ENCODE assay signal across 9 cellular contexts in genomic region chr17:38922538-38923291, GRCh38. TPM values are rescaled to one million over a fixed set of nuclear protein-coding genes. Genes with fewer than 3 reads are reported as not detected.
DNase-seq lines count a peak whose midpoint lies in the region; ATAC-seq, FAIRE-seq and TF ChIP-seq lines count a peak whose summit lies in the region.
"Had no signal": no experiment of that assay in that cellular context is flagged by ENCODE, and none has a peak within 500 bp of the region (broad histone marks: within the 10 kb centered on the region; RNA-seq: fewer than 3 reads in every experiment).

No MANE protein-coding gene starts in this region.

- H3K4me2 ChIP-seq in HepG2 (ENCODE audit: low read depth, low read length), result no peak overlapping the region

- no peak overlapping the region for H3K9ac ChIP-seq in HepG2 (ENCODE audit: insufficient read depth, low read depth, low read length)

- H3K9me3 ChIP-seq in HepG2 (ENCODE audit: low read length), result no peaks in the 10 kb centered on the region
- no peaks in the 10 kb centered on the region for H3K9me3 ChIP-seq in thoracic aorta

- no peak for FAIRE-seq in HepG2 (lab: Jason Lieb, UNC)

- WGBS in HepG2 (ENCODE audit: low lambda C conversion rate), result 49% methylated on average over 5 of the region's 6 CpGs

- TF ChIP-seq RAD21 in HepG2 (CRISPR knock-in tag; IDR thresholded peaks at IDR 0.05), result no peak

- H3K36me3 ChIP-seq in HepG2 (replicated peaks in 1 of 2; ENCODE audit: control insufficient read depth in 1 of 2, insufficient read depth in 2 of 2, low read length in 2 of 2), result peaks cover 12 to 25% of the 10 kb centered on the region in 2 experiments
- H3K36me3 ChIP-seq in thoracic aorta, result peaks cover 16% of the 10 kb centered on the region

- POLR2A ChIA-PET in HepG2 (lab: Yijun Ruan, JAX), result interaction anchor here (1.1 to 4.6 kb wide), 4 partner anchors 8 to 69 kb away, joined by 3 to 35 read pairs (median 4); partner anchors contain the start of genes LASP1 and RPL23

- in situ Hi-C loops in HepG2 (cut with HindIII; ENCODE audit: extremely low pct_ligation_motif_present, low pct_unique_long_range_greater_than_20kb), result no loop called here

- H3K4me3 ChIP-seq in cardiac fibroblast (replicated peaks in 1 of 2; ENCODE audit: low read depth in 2 of 2, low read length in 2 of 2) (no peak overlapping the region), HepG2 (replicated peaks in 1 of 3; ENCODE audit: insufficient read depth in 1 of 3, low read depth in 2 of 3, low read length in 3 of 3) (no peak overlapping the region), thoracic aorta (no peak overlapping the region)

- no peaks in the 10 kb centered on the region; the same call in 1 of the 2 replicates for H4K20me1 ChIP-seq in HepG2 (ENCODE audit: insufficient read depth, low read length)

- H3K79me2 ChIP-seq in HepG2 (ENCODE audit: insufficient read depth, low read length), result no peaks in the 10 kb centered on the region

- 0 out of 4 replicates have a peak, but pooled peaks of 1 of the 2 experiments have one; percentile 14 for TF ChIP-seq POLR2A in HepG2 (IDR thresholded peaks at IDR 0.05; ENCODE audit: insufficient read depth in 1 of 2, low read depth in 2 of 2, low read length in 2 of 2)

- DNase-seq in DMS79 treated with DMSO at 0.1 percent for 48 hours (lab: John Stamatoyannopoulos, UW) (peak; percentile 67), NCI-H2227 treated with DMSO at 0.1 percent for 48 hours (lab: John Stamatoyannopoulos, UW) (peak; percentile 57), cardiac fibroblast (ENCODE audit: low read depth in 2 of 2) (peak; percentile 80 to 91), HepG2 (ENCODE audit: low spot score) (no peak), thoracic aorta (ENCODE audit: low spot score) (no peak), GF-D8 (lab: John Stamatoyannopoulos, UW) (no peak), SKM-1 treated with dmso at 0.1 percent for 144 hours (lab: John Stamatoyannopoulos, UW; ENCODE audit: unreplicated experiment) (no peak)

- CTCF ChIA-PET in HepG2 (lab: Yijun Ruan, JAX; ENCODE audit: low intra/inter-chr PET ratio, low total read pairs), result no interaction called here

- TF ChIP-seq EP300 in HepG2 (IDR thresholded peaks at IDR 0.05; ENCODE audit: low read depth in 2 of 2, low read length in 2 of 2) (no peak), HepG2 (CRISPR knock-in tag; IDR thresholded peaks at IDR 0.05; ENCODE audit: borderline replicate concordance) (no peak)

- intact Hi-C loops in HepG2 (cut with micrococcal nuclease; ENCODE audit: unreplicated experiment), result no loop called here

- H3K4me1 ChIP-seq in HepG2 (ENCODE audit: insufficient read depth, low read length) (peaks cover 18% of the 10 kb centered on the region), thoracic aorta (ENCODE audit: control insufficient read depth in 1 of 2, low read depth in 2 of 2) (peaks cover 17 to 64% of the 10 kb centered on the region in 2 donors)

- H3K27ac ChIP-seq in HepG2 (ENCODE audit: extremely low read length, insufficient read depth, low read length) (no peak overlapping the region), thoracic aorta (peak overlapping the region; percentile 56 to 74)

- H2AFZ ChIP-seq in HepG2 (ENCODE audit: low read length), result no peak overlapping the region

- BruUV-seq in HepG2 (replicated peaks; lab: Mats Ljungman, UMichigan), result no TSS peak

- ATAC-seq in HepG2 (peak; percentile 56), thoracic aorta (ENCODE audit: insufficient number of reproducible peaks, low FRiP score, low read depth) (no peak), GM18519 (IDR thresholded peaks at IDR 0.05; ENCODE audit: low FRiP score, unreplicated experiment) (no peak)

- H3K27me3 ChIP-seq in HepG2 (ENCODE audit: control insufficient read depth in 1 of 2, insufficient read depth in 2 of 2, low read length in 2 of 2) (no peaks in the 10 kb centered on the region), thoracic aorta (replicated peaks; ENCODE audit: insufficient read depth) (no peaks in the 10 kb centered on the region)

- no peak for TF ChIP-seq CTCF in cardiac fibroblast (IDR thresholded peaks at IDR 0.05; ENCODE audit: low read depth, low read length)
- TF ChIP-seq CTCF in HepG2 (CRISPR knock-in tag; IDR thresholded peaks at IDR 0.05), result no peak
- TF ChIP-seq CTCF in thoracic aorta (IDR thresholded peaks at IDR 0.05), result no peak

TF ChIP-seq in HepG2, 621 proteins besides CTCF, POLR2A, EP300 and RAD21 (continues in another document):
- TF ChIP-seq MIER3 (CRISPR knock-in tag; IDR thresholded peaks at IDR 0.05; ENCODE audit: borderline replicate concordance) (no peak), YEATS2 (CRISPR knock-in tag; IDR thresholded peaks at IDR 0.05; ENCODE audit: borderline replicate concordance) (no peak), ZFP37 (CRISPR knock-in tag; IDR thresholded peaks at IDR 0.05; ENCODE audit: borderline replicate concordance) (no peak), YY1 (IDR thresholded peaks at IDR 0.05; ENCODE audit: insufficient read depth, insufficient replicate concordance, low read depth, low read length) (no peak), CREM (IDR thresholded peaks at IDR 0.05) (no peak), CREM (CRISPR knock-in tag; IDR thresholded peaks at IDR 0.05) (no peak), DMTF1 (CRISPR knock-in tag; IDR thresholded peaks at IDR 0.05) (no peak)

RNA-seq across cellular contexts. Expression of gene FBXO47, which starts 44.5 kb away (rescaled TPM):
- total RNA-seq in HepG2 (2016; rRNA removed; fragmentation: Illumina TruSeq; extraction: Trizol), result not detected in 2 replicates
- not detected in 2 replicates for total RNA-seq in HepG2 (2016; cell fraction: cytosol; rRNA removed; fragmentation: Illumina TruSeq; extraction: Trizol; ENCODE audit: low read depth)
- total RNA-seq in HepG2 (2016; cell fraction: insoluble cytoplasmic fraction; rRNA removed; fragmentation: Illumina TruSeq; extraction: Trizol), result not detected in 2 replicates
- total RNA-seq in HepG2 (2016; cell fraction: membrane; rRNA removed; fragmentation: Illumina TruSeq; extraction: Trizol), result not detected in 2 replicates
- total RNA-seq in HepG2 (2016; cell fraction: nucleus; rRNA removed; fragmentation: Illumina TruSeq; extraction: Trizol), result not detected in 2 replicates
- polyA plus RNA-seq in HepG2 (2011; rRNA removed), result not detected in 2 replicates
- not detected in 2 replicates for polyA plus RNA-seq in HepG2 (2011; cell fraction: cytosol; rRNA removed)
- not detected in 2 replicates for polyA plus RNA-seq in HepG2 (2011; cell fraction: nucleus; rRNA removed)
- not detected in 2 replicates for polyA plus RNA-seq in HepG2 (2012)
- not detected in 2 replicates for polyA plus RNA-seq in HepG2 (2016; cell fraction: cytosol; fragmentation: Illumina TruSeq; extraction: Trizol; ENCODE audit: low read depth)
- polyA plus RNA-seq in HepG2 (2016; cell fraction: insoluble cytoplasmic fraction; fragmentation: Illumina TruSeq; extraction: Trizol; ENCODE audit: low read depth), result not detected in 2 replicates
- not detected in 2 replicates for polyA plus RNA-seq in HepG2 (2016; cell fraction: membrane; fragmentation: Illumina TruSeq; extraction: Trizol; ENCODE audit: low read depth)
- not detected in 2 replicates for polyA plus RNA-seq in HepG2 (2016; cell fraction: nucleus; fragmentation: Illumina TruSeq; extraction: Trizol; ENCODE audit: insufficient read depth, low read depth)
- not detected in 2 replicates for polyA minus RNA-seq in HepG2 (2011; rRNA and poly(A)+ RNA removed; ENCODE audit: low replicate concordance)
- polyA minus RNA-seq in HepG2 (2011; cell fraction: cytosol; rRNA and poly(A)+ RNA removed), result not detected in 2 replicates
- polyA minus RNA-seq in HepG2 (2011; cell fraction: nucleus; rRNA and poly(A)+ RNA removed), result not detected in 2 replicates
- not detected for total RNA-seq in thoracic aorta
- total RNA-seq: epithelial cell of proximal tubule had no signal

RNA-seq across cellular contexts. Expression of gene LASP1, which starts 52.9 kb away (rescaled TPM):
- total RNA-seq in HepG2 (2016; rRNA removed; fragmentation: Illumina TruSeq; extraction: Trizol) (97.0 and 110 TPM in 2 replicates), thoracic aorta (100 to 1,000 TPM in 1 of 2 donors, 10 to 100 TPM in 1; 87.2 to 219 TPM)
- 9.8 and 10.1 TPM in 2 replicates for total RNA-seq in HepG2 (2016; cell fraction: cytosol; rRNA removed; fragmentation: Illumina TruSeq; extraction: Trizol; ENCODE audit: low read depth)
- 92.3 and 97.2 TPM in 2 replicates for total RNA-seq in HepG2 (2016; cell fraction: insoluble cytoplasmic fraction; rRNA removed; fragmentation: Illumina TruSeq; extraction: Trizol)
- total RNA-seq in HepG2 (2016; cell fraction: membrane; rRNA removed; fragmentation: Illumina TruSeq; extraction: Trizol), result 38.1 and 38.7 TPM in 2 replicates
- 62.5 and 68.5 TPM in 2 replicates for total RNA-seq in HepG2 (2016; cell fraction: nucleus; rRNA removed; fragmentation: Illumina TruSeq; extraction: Trizol)
- 70.1 and 80.4 TPM in 2 replicates for polyA plus RNA-seq in HepG2 (2011; rRNA removed)
- 81.9 and 127 TPM in 2 replicates for polyA plus RNA-seq in HepG2 (2011; cell fraction: cytosol; rRNA removed)
- 107 and 129 TPM in 2 replicates for polyA plus RNA-seq in HepG2 (2011; cell fraction: nucleus; rRNA removed)
- 82.2 and 85.9 TPM in 2 replicates for polyA plus RNA-seq in HepG2 (2012)
- 7.2 and 8.1 TPM in 2 replicates for polyA plus RNA-seq in HepG2 (2016; cell fraction: cytosol; fragmentation: Illumina TruSeq; extraction: Trizol; ENCODE audit: low read depth)
- polyA plus RNA-seq in HepG2 (2016; cell fraction: insoluble cytoplasmic fraction; fragmentation: Illumina TruSeq; extraction: Trizol; ENCODE audit: low read depth), result 138 and 161 TPM in 2 replicates
- polyA plus RNA-seq in HepG2 (2016; cell fraction: membrane; fragmentation: Illumina TruSeq; extraction: Trizol; ENCODE audit: low read depth), result 25.1 and 28.1 TPM in 2 replicates
- polyA plus RNA-seq in HepG2 (2016; cell fraction: nucleus; fragmentation: Illumina TruSeq; extraction: Trizol; ENCODE audit: insufficient read depth, low read depth), result 109 and 113 TPM in 2 replicates
- polyA minus RNA-seq in HepG2 (2011; rRNA and poly(A)+ RNA removed; ENCODE audit: low replicate concordance), result 136 and 189 TPM in 2 replicates
- polyA minus RNA-seq in HepG2 (2011; cell fraction: cytosol; rRNA and poly(A)+ RNA removed), result 107 and 130 TPM in 2 replicates
- polyA minus RNA-seq in HepG2 (2011; cell fraction: nucleus; rRNA and poly(A)+ RNA removed), result 49.2 and 50.4 TPM in 2 replicates

Comparison
In these comparisons a context has a peak if more than half of its experiments do, and no peak if none do; other contexts are left out.
1. DNase-seq: peak in DMS79 treated with DMSO at 0.1 percent for 48 hours (single experiment), NCI-H2227 treated with DMSO at 0.1 percent for 48 hours (single experiment) and cardiac fibroblast (2 of 2); none in HepG2 (single experiment), thoracic aorta (single experiment), GF-D8 (single experiment) and SKM-1 treated with dmso at 0.1 percent for 144 hours (single experiment).